9 cellular contexts compared by ENCODE assay signal in the genomic region with DNA sequence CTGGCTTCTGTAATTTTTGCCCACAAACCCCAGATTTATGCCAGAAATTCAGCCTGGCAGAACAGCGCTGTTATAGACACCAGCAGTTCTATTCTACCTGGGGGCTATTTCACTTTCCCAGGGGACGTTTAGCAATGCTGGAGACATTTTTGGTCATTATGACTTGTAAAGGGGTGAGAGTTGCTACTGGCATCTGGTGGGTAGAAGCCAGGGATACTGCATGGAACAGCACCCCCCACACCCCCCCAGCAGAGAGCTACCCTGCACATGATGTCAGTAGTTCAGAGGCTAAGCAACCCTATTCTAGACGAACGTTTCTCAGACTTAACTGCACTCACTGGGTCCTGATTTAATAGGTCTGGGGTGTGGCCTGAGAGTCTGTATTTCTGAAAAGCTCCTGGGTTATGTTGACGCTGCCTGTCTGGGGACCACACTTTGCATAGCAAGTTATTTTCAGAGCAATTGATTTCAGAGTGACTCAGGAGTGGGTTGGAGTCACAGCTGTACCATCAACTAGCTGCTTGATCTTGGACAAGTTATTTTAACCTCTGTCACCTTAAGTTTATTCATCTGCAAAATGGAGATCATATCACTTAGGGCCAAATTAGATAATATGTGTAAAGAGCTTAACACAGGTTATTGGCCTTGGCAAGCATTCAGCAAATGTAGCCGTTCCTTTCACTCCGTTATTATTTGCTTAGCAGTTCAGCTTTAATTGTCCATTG. TPM values are rescaled to one million over a fixed set of nuclear protein-coding genes. Genes with fewer than 3 reads are reported as not detected.
DNase-seq lines count a peak whose midpoint lies in the region; ATAC-seq and TF ChIP-seq lines count a peak whose summit lies in the region.
"Had no signal": no experiment of that assay in that cellular context is flagged by ENCODE, and none has a peak within 500 bp of the region (broad histone marks: within the 10 kb centered on the region; RNA-seq: fewer than 3 reads in every experiment).

No MANE protein-coding gene starts in this region.

- no peak overlapping the region for H3K27ac Mint-ChIP-seq in endothelial cell (ENCODE audit: unreplicated experiment)

- TF ChIP-seq CTCF in endothelial cell (IDR thresholded peaks at IDR 0.05; ENCODE audit: unreplicated experiment), result no peak

- intact Hi-C loops in left colon (cut with DNase I, micrococcal nuclease), result no loop called here

- TF ChIP-seq POLR2A in GM18526 (IDR thresholded peaks at IDR 0.05; ENCODE audit: extremely low read depth, insufficient read length), result peak; percentile 29

- H3K9me3 Mint-ChIP-seq in endothelial cell (ENCODE audit: unreplicated experiment), result no peaks in the 10 kb centered on the region

- H3K9me3 ChIP-seq in HAP-1, result no peaks in the 10 kb centered on the region
- no peaks in the 10 kb centered on the region for H3K9me3 ChIP-seq in Karpas-422 (ENCODE audit: low read length)

- H3K27ac ChIP-seq in Karpas-422 (ENCODE audit: low read length), result no peak overlapping the region
- H3K27ac ChIP-seq: skin epidermis had no signal

- no peak overlapping the region for H3K9ac ChIP-seq in Karpas-422 (ENCODE audit: low read length)

- no peaks in the 10 kb centered on the region for H3K79me2 ChIP-seq in Karpas-422 (ENCODE audit: low read length)

- H3K4me2 ChIP-seq in Karpas-422 (ENCODE audit: low read depth, low read length, poor library complexity, severe bottlenecking), result no peak overlapping the region

- H2AFZ ChIP-seq in Karpas-422 (ENCODE audit: low read length), result no peak overlapping the region

- H3K4me1 Mint-ChIP-seq in endothelial cell (ENCODE audit: unreplicated experiment), result peaks cover 3% of the 10 kb centered on the region

- in situ Hi-C loops in HAP-1 (cut with MboI; ENCODE audit: low sequenced_read_pairs), result no loop called here

- H3K36me3 Mint-ChIP-seq in endothelial cell (ENCODE audit: low read depth, unreplicated experiment), result peaks cover 9% of the 10 kb centered on the region

- DNase-seq in HAP-1 (ENCODE audit: low spot score in 2 of 2), result peak; percentile 11 to 16
- DNase-seq in Karpas-422, result peak; percentile 48
- DNase-seq in left colon, result no peak
- DNase-seq in AG08396 (ENCODE audit: low spot score), result no peak
- DNase-seq in endothelial cell (ENCODE audit: low spot score), result no peak
- DNase-seq in NCI-H1048 (lab: John Stamatoyannopoulos, UW), result no peak

- no peaks in the 10 kb centered on the region for H3K36me3 ChIP-seq in HAP-1 (replicated peaks)
- no peaks in the 10 kb centered on the region for H3K36me3 ChIP-seq in Karpas-422 (ENCODE audit: insufficient read depth, low read length)

- H3K27me3 ChIP-seq in HAP-1 (ENCODE audit: low read depth) (no peaks in the 10 kb centered on the region), Karpas-422 (ENCODE audit: low read length) (no peaks in the 10 kb centered on the region)

- H3K9me2 ChIP-seq in Karpas-422 (replicated peaks; ENCODE audit: insufficient read depth, low read length), result no peaks in the 10 kb centered on the region

- peaks cover 2% of the 10 kb centered on the region for H3K27me3 Mint-ChIP-seq in endothelial cell (ENCODE audit: unreplicated experiment)

- H3K4me1 ChIP-seq in HAP-1, result peaks cover 6% of the 10 kb centered on the region
- peaks cover 13% of the 10 kb centered on the region for H3K4me1 ChIP-seq in Karpas-422 (ENCODE audit: low read length)

- peak; percentile 18 for ATAC-seq in left colon
- ATAC-seq in HG02970 (IDR thresholded peaks at IDR 0.05; ENCODE audit: low FRiP score, unreplicated experiment), result no peak

- H3K4me3 ChIP-seq in HAP-1 (no peak overlapping the region), Karpas-422 (ENCODE audit: low read length) (no peak overlapping the region)
- H3K4me3 ChIP-seq: skin epidermis had no signal

- H4K20me1 ChIP-seq in Karpas-422 (ENCODE audit: insufficient read depth, low read depth, low read length), result no peaks in the 10 kb centered on the region

- no peak overlapping the region for H3K4me3 Mint-ChIP-seq in endothelial cell (ENCODE audit: unreplicated experiment)

RNA-seq across cellular contexts. Expression of a gene that starts 48.5 kb away (rescaled TPM):
- total RNA-seq in Karpas-422 (2014; rRNA removed; shearing (Covaris generic); ENCODE audit: low replicate concordance), result not detected in 2 replicates
- total RNA-seq in left colon (1 to 10 TPM; 3.4 to 4.4 TPM), endothelial cell (ENCODE audit: unreplicated experiment) (11.8 TPM)

Comparison
In these comparisons a context has a peak if more than half of its experiments do, and no peak if none do; other contexts are left out.
1. DNase-seq: peak in HAP-1 (2 of 2) and Karpas-422 (single experiment); none in left colon (0 of 2), AG08396 (single experiment), endothelial cell (single experiment) and NCI-H1048 (single experiment).